Comparison of ENCODE assay signal across 22 cellular contexts in genomic region chr6:14545496-14545895, GRCh38.
DNase-seq lines count a peak whose midpoint lies in the region; ATAC-seq and TF ChIP-seq lines count a peak whose summit lies in the region.
"Had no signal": no experiment of that assay in that cellular context is flagged by ENCODE, and none has a peak within 500 bp of the region (broad histone marks: within the 10 kb centered on the region; RNA-seq: fewer than 3 reads in every experiment).

No MANE protein-coding gene starts in this region.

- TF ChIP-seq CTCF in gastroesophageal sphincter (IDR thresholded peaks at IDR 0.05) = no peak

- TF ChIP-seq EP300 in gastroesophageal sphincter (IDR thresholded peaks at IDR 0.05) = no peak

- DNase-seq in NCI-H2107 treated with DMSO at 0.1 percent for 48 hours (lab: John Stamatoyannopoulos, UW; ENCODE audit: unreplicated experiment) (peak; percentile 6), NCI-H2107 (lab: John Stamatoyannopoulos, UW) (no peak), NCI-H69 (lab: John Stamatoyannopoulos, UW) (peak; percentile 14), skeletal muscle cell (ENCODE audit: low read depth) (peak; percentile 65)
- no peak for DNase-seq in activated naive CD4-positive, alpha-beta T cell treated with anti-CD3 and anti-CD28 coated beads, Interleukin-2, amount 50 U/mL, for 16 hours
- no peak for DNase-seq in stimulated activated CD8-positive, alpha-beta memory T cell treated with anti-CD3 and anti-CD28 coated beads, Interleukin-4, amount 100 ng/mL, for 48 hours
- DNase-seq: DMS153, DND-41, GM23248, H7, Kasumi-1, NCI-H1092 treated with DMSO at 0.1 percent for 48 hours, NCI-H1436, NCI-H2081 treated with DMSO at 0.1 percent for 48 hours, NCI-H446, NCI-H524 treated with DMSO at 0.1 percent for 48 hours, RPMI8226, SHP77 treated with DMSO at 0.1 percent for 48 hours had no signal

- no peaks in the 10 kb centered on the region for H3K36me3 ChIP-seq in gastroesophageal sphincter

- 88 to 93% methylated on average over 2 of the region's 2 CpGs for WGBS in gastroesophageal sphincter (ENCODE audit: low coverage in 1 of 2), 2 donors

- no peaks in the 10 kb centered on the region for H3K27me3 ChIP-seq in gastroesophageal sphincter

- ATAC-seq in gastroesophageal sphincter = peak; percentile 55
- ATAC-seq in GM18868 (IDR thresholded peaks at IDR 0.05; ENCODE audit: unreplicated experiment) = no peak
- ATAC-seq: HepG2 had no signal

- H3K27ac ChIP-seq in gastroesophageal sphincter = no peak overlapping the region
- H3K27ac ChIP-seq: 22Rv1, GM23248 had no signal

- no peaks in the 10 kb centered on the region for H3K4me1 ChIP-seq in gastroesophageal sphincter

- H3K4me3 ChIP-seq in gastroesophageal sphincter (no peak overlapping the region), skeletal muscle cell (ENCODE audit: low read depth, low read length) (no peak overlapping the region)
- H3K4me3 ChIP-seq: GM23248 had no signal

- H3K9me3 ChIP-seq in gastroesophageal sphincter = no peaks in the 10 kb centered on the region

- no peak for TF ChIP-seq POLR2A in gastroesophageal sphincter (IDR thresholded peaks at IDR 0.05)

Comparison
In these comparisons a context has a peak if more than half of its experiments do, and no peak if none do; other contexts are left out.
1. DNase-seq: peak in NCI-H2107 treated with DMSO at 0.1 percent for 48 hours (single experiment), NCI-H69 (single experiment) and skeletal muscle cell (single experiment); none in NCI-H2107 (single experiment), activated naive CD4-positive, alpha-beta T cell treated with anti-CD3 and anti-CD28 coated beads, Interleukin-2, amount 50 U/mL, for 16 hours (single experiment) and stimulated activated CD8-positive, alpha-beta memory T cell treated with anti-CD3 and anti-CD28 coated beads, Interleukin-4, amount 100 ng/mL, for 48 hours (single experiment).